Comparison of ENCODE assay signal across 8 cellular contexts in genomic region chr6:44074383-44075136, GRCh38. TPM values are rescaled to one million over a fixed set of nuclear protein-coding genes. Genes with fewer than 3 reads are reported as not detected.
DNase-seq lines count a peak whose midpoint lies in the region; ATAC-seq and TF ChIP-seq lines count a peak whose summit lies in the region.

No MANE protein-coding gene starts in this region.

- peak; percentile 60 to 68 (median 63) for DNase-seq in CD4-positive, alpha-beta memory T cell
- DNase-seq in HFF-Myc (ENCODE audit: extremely low read depth, low read depth) (no peak), SJSA1 (ENCODE audit: low read depth in 1 of 2, low spot score in 2 of 2) (peak; percentile 69 to 79), astrocyte of the cerebellum (ENCODE audit: low read depth) (peak; percentile 49), iPS-NIHi7 (ENCODE audit: extremely low spot score) (peak; percentile 79), NCI-H774 (lab: John Stamatoyannopoulos, UW) (no peak)
- peak; percentile 37 to 55 (median 42) for DNase-seq in stimulated activated CD4-positive, alpha-beta T cell treated with anti-CD3 and anti-CD28 coated beads, Interleukin-1b, Interleukin-23, amount 100 ng/mL, for 24 hours (ENCODE audit: low read depth in 4 of 4, low spot score in 1 of 4)

- H3K9me3 Mint-ChIP-seq in CD4-positive, alpha-beta memory T cell: no peaks in the 10 kb centered on the region

- H3K4me3 ChIP-seq in CD4-positive, alpha-beta memory T cell (ENCODE audit: low read length in 2 of 2): peak overlapping the region in 1 of 2 donors; percentile 14
- H3K4me3 ChIP-seq in HFF-Myc (replicated peaks; ENCODE audit: low read depth, low read length): no peak overlapping the region
- H3K4me3 ChIP-seq in SJSA1: no peak overlapping the region
- no peak overlapping the region for H3K4me3 ChIP-seq in astrocyte of the cerebellum (ENCODE audit: low read depth, low read length)

- CTCF ChIA-PET in CD4-positive, alpha-beta memory T cell (lab: Charles Lee; ENCODE audit: partially characterized antibody): interaction anchor here (0.8 to 3.7 kb wide), 23 partner anchors 9 to 490 kb away, joined by 3 to 64 read pairs (median 4); partner anchors contain the start of genes MAD2L1BP and VEGFA

- H3K36me3 Mint-ChIP-seq in CD4-positive, alpha-beta memory T cell: peaks cover 0 to 2% of the 10 kb centered on the region in 2 donors

- POLR2A ChIA-PET in CD4-positive, alpha-beta memory T cell (lab: Charles Lee; ENCODE audit: partially characterized antibody): interaction anchor here (1.0 to 2.5 kb wide), 3 partner anchors 10 to 350 kb away, joined by 3 to 16 read pairs (median 3); partner anchors contain the start of gene VEGFA

- in situ Hi-C loops in astrocyte of the cerebellum (cut with HindIII; ENCODE audit: low sequenced_read_pairs): no loop called here

- H3K4me1 Mint-ChIP-seq in CD4-positive, alpha-beta memory T cell: peaks cover 15 to 26% (median 18%) of the 10 kb centered on the region in 4 donors

- peak overlapping the region; percentile 71 to 91 (median 88) for H3K4me3 Mint-ChIP-seq in CD4-positive, alpha-beta memory T cell

- peaks cover 10 to 13% of the 10 kb centered on the region in 2 donors for H3K27me3 Mint-ChIP-seq in CD4-positive, alpha-beta memory T cell

- H3K36me3 ChIP-seq in CD4-positive, alpha-beta memory T cell (ENCODE audit: insufficient read depth, low read length): no peaks in the 10 kb centered on the region
- H3K36me3 ChIP-seq in SJSA1: no peaks in the 10 kb centered on the region

- H3K27ac ChIP-seq in CD4-positive, alpha-beta memory T cell (ENCODE audit: low read depth, low read length): no peak overlapping the region
- no peak overlapping the region for H3K27ac ChIP-seq in SJSA1

- peak overlapping the region in 5 of 7 donors; percentile 20 to 58 (median 43) for H3K27ac Mint-ChIP-seq in CD4-positive, alpha-beta memory T cell

- peaks cover 20% of the 10 kb centered on the region for H3K4me1 ChIP-seq in CD4-positive, alpha-beta memory T cell (ENCODE audit: insufficient read depth, low read length)
- H3K4me1 ChIP-seq in SJSA1 (replicated peaks): peaks cover 39% of the 10 kb centered on the region

- H3K9me3 ChIP-seq in CD4-positive, alpha-beta memory T cell (ENCODE audit: control insufficient read depth in 1 of 2, low read length in 2 of 2): no peaks in the 10 kb centered on the region
- no peaks in the 10 kb centered on the region for H3K9me3 ChIP-seq in SJSA1 (replicated peaks)

- TF ChIP-seq CTCF in HFF-Myc (IDR thresholded peaks at IDR 0.05; ENCODE audit: low read depth, low read length, missing control alignments) (peak; percentile 89), astrocyte of the cerebellum (IDR thresholded peaks at IDR 0.05; ENCODE audit: low read depth, low read length, missing control alignments) (peak; percentile 84)

- no peak for ATAC-seq in GM21737 (IDR thresholded peaks at IDR 0.05; ENCODE audit: unreplicated experiment)

- intact Hi-C loops in CD4-positive, alpha-beta memory T cell (cut with micrococcal nuclease): loop anchor here (1.0 kb wide), 4 partner anchors 305 to 466 kb away; no protein-coding TSS in a partner anchor

- no peaks in the 10 kb centered on the region for H3K27me3 ChIP-seq in CD4-positive, alpha-beta memory T cell (ENCODE audit: insufficient read depth, low read length)
- H3K27me3 ChIP-seq in SJSA1 (replicated peaks): no peaks in the 10 kb centered on the region

RNA-seq across cellular contexts. Expression of gene MRPL14, which starts 52.7 kb away (rescaled TPM):
- 10 to 100 TPM; 21.7 to 23.9 TPM for total RNA-seq in CD4-positive, alpha-beta memory T cell
- polyA plus RNA-seq in CD4-positive, alpha-beta memory T cell: 100 to 1,000 TPM; 103 to 123 TPM
- total RNA-seq in SJSA1 (2014; rRNA removed; shearing (Covaris generic)): 67.0 and 69.4 TPM in 2 replicates

RNA-seq across cellular contexts. Expression of gene TMEM63B, which starts 52.8 kb away (rescaled TPM):
- 10 to 100 TPM; 20.7 to 24.1 TPM for total RNA-seq in CD4-positive, alpha-beta memory T cell
- 1 to 10 TPM in 1 of 2 donors, under 1 TPM in 1; 0.91 to 2.3 TPM for polyA plus RNA-seq in CD4-positive, alpha-beta memory T cell
- 7.1 and 12.7 TPM in 2 replicates for total RNA-seq in SJSA1 (2014; rRNA removed; shearing (Covaris generic))

Comparison
In these comparisons a context has a peak if more than half of its experiments do, and no peak if none do; other contexts are left out.
1. DNase-seq: peak in CD4-positive, alpha-beta memory T cell (5 of 5), SJSA1 (2 of 2), astrocyte of the cerebellum (single experiment), iPS-NIHi7 (single experiment) and stimulated activated CD4-positive, alpha-beta T cell treated with anti-CD3 and anti-CD28 coated beads, Interleukin-1b, Interleukin-23, amount 100 ng/mL, for 24 hours (4 of 4); none in HFF-Myc (single experiment) and NCI-H774 (single experiment).